Comparison of ENCODE assay signal across 1 cellular context in genomic region chr17:76337413-76337777, GRCh38.
TF ChIP-seq lines count a peak whose summit lies in the region.

No MANE protein-coding gene starts in this region.

TF ChIP-seq in IMR-90, 13 proteins besides CTCF, POLR2A, EP300 and RAD21:
- no peak for TF ChIP-seq FOS (IDR thresholded peaks at IDR 0.05; ENCODE audit: low read depth, low read length)
